ENCODE assay signal across 8 cellular contexts in the genomic region with DNA sequence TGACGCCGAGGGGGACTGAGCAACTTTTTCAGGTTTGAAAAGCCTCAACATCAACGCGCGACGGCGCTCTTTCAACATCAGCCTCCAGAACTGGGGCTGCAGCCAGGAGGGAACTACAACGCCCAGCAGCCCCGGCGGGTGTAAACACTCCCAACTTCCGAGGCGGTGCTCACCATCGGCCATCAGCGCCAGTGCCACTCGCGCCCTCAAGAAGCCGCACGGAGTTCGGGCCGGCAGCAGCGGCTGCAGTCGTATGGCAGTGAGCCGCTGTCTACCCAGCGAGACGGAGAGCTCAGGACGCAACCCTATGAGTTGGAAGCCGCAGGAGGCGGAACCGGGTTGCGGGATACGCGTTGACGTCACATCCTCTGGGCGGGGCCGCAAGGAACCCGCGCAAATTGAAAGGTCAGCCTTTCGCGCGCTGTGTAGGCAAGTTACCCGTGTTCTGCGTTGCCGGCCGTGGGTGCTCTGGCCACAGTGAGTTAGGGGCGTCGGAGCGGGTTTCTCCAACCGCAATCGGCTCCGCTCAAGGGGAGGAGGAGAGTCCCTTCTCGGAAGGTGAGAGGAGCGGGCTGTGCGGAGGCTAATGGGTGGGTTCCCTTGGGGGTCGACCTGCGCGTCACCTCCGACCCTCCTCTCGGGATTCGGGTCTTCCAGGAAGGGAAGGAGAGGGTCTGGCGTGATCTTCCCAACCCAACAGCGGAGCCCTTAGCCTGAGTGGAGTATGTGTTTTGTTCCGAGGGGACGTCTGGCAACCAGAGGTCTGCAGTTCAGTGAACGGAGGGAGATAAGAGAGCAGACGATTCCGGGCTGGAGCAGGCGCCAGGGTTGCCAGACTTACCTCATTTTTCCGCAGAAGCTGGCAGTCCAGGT. TPM values are rescaled to one million over a fixed set of nuclear protein-coding genes. Genes with fewer than 3 reads are reported as not detected.
A peak's percentile ranks its signal among the peaks of the same experiment; 100 is the strongest.
DNase-seq lines count a peak whose midpoint lies in the region; ATAC-seq and TF ChIP-seq lines count a peak whose summit lies in the region.

A gene (plus strand): TSS at position 409 of the 873 bp plus-strand sequence. CDS start 2,222 bp downstream, outside the sequence.

- in situ Hi-C loops in KBM-7 (cut with MboI; ENCODE audit: low pct_unique_long_range_greater_than_20kb, low sequenced_read_pairs) = loop anchor here (25.0 kb wide), 1 partner anchor 311 kb away; a partner anchor contains a TSS
- in situ Hi-C loops in Panc1 (cut with HindIII; ENCODE audit: low pct_unique_long_range_greater_than_20kb, low sequenced_read_pairs) = no loop called here

- CTCF ChIA-PET in Panc1 (lab: Charles Lee) = no interaction called here

- peaks cover 18% of the 10 kb centered on the region for H3K36me3 ChIP-seq in Panc1 (ENCODE audit: control insufficient read depth, insufficient read depth, low read length)
- H3K36me3 ChIP-seq in esophagus muscularis mucosa = no peaks in the 10 kb centered on the region

- peak within 1 kb of the TSS; percentile 95 for H3K4me3 Mint-ChIP-seq in activated T-cell treated with anti-CD3 and anti-CD28 coated beads, Interleukin-2, amount 50 U/mL, for 4 hours

- H3K27ac ChIP-seq in Panc1 (ENCODE audit: low read length) (peak within 1 kb of the TSS; percentile 95), esophagus muscularis mucosa (replicated peaks in 1 of 4) (peak within 1 kb of the TSS; percentile 93 to 99 (median 96))

- WGBS in esophagus muscularis mucosa = under 1% methylated on average over 39 of the region's 68 CpGs

- intact Hi-C loops in Panc1 (cut with micrococcal nuclease; ENCODE audit: unreplicated experiment) (no loop called here), esophagus muscularis mucosa (cut with DNase I) (loop anchor here (10.0 kb wide), 3 partner anchors 203 to 313 kb away; a partner anchor contains a TSS)

- H3K9me3 Mint-ChIP-seq in activated T-cell treated with anti-CD3 and anti-CD28 coated beads, Interleukin-2, amount 50 U/mL, for 4 hours = no peaks in the 10 kb centered on the region

- DNase-seq in DMS79 treated with DMSO at 0.1 percent for 48 hours (lab: John Stamatoyannopoulos, UW) (peak; percentile 92), KBM-7 (peak; percentile 96), Panc1 (ENCODE audit: low read depth, low spot score) (peak; percentile 79), esophagus muscularis mucosa (ENCODE audit: extremely low spot score) (peak; percentile 95), myocyte (ENCODE audit: low read depth) (peak; percentile 94)
- peak; percentile 78 for DNase-seq in activated T-cell treated with anti-CD3 and anti-CD28 coated beads, Interleukin-2, amount 50 U/mL, for 4 hours
- DNase-seq in stimulated activated CD8-positive, alpha-beta memory T cell treated with anti-CD3 and anti-CD28 coated beads, Interleukin-7, amount 100 ng/mL, for 48 hours (ENCODE audit: extremely low read depth in 1 of 2, low read depth in 1 of 2) = peak; percentile 74 to 87

- no peak for TF ChIP-seq EP300 in esophagus muscularis mucosa (IDR thresholded peaks at IDR 0.05)

- H3K27me3 Mint-ChIP-seq in activated T-cell treated with anti-CD3 and anti-CD28 coated beads, Interleukin-2, amount 50 U/mL, for 4 hours (ENCODE audit: low read depth) = no peaks in the 10 kb centered on the region

- peak; percentile 95 for ATAC-seq in GM21717 (IDR thresholded peaks at IDR 0.05; ENCODE audit: unreplicated experiment)
- peak; percentile 98 for ATAC-seq in Panc1
- peak; percentile 97 to 98 for ATAC-seq in activated T-cell treated with anti-CD3 and anti-CD28 coated beads, Interleukin-2, amount 50 U/mL, for 4 hours

- TF ChIP-seq CTCF in Panc1 (IDR thresholded peaks at IDR 0.05) = peak; percentile 75
- peak; percentile 25 to 45 (median 29) for TF ChIP-seq CTCF in esophagus muscularis mucosa (IDR thresholded peaks at IDR 0.05)

- H3K4me1 ChIP-seq in Panc1 (ENCODE audit: control insufficient read depth, insufficient read depth, low read length) = peaks cover 18% of the 10 kb centered on the region
- peaks cover 8 to 14% (median 11%) of the 10 kb centered on the region in 4 donors for H3K4me1 ChIP-seq in esophagus muscularis mucosa

- no peaks in the 10 kb centered on the region for H3K36me3 Mint-ChIP-seq in activated T-cell treated with anti-CD3 and anti-CD28 coated beads, Interleukin-2, amount 50 U/mL, for 4 hours (ENCODE audit: insufficient read depth)

- TF ChIP-seq POLR2A in esophagus muscularis mucosa (IDR thresholded peaks at IDR 0.05; ENCODE audit: low read depth) = no peak

- H3K4me3 ChIP-seq in Panc1 (ENCODE audit: low read depth in 2 of 2, low read length in 2 of 2) (peak within 1 kb of the TSS; percentile 94 to 98), esophagus muscularis mucosa (peak within 1 kb of the TSS; percentile 72 to 97 (median 78))

- no peaks in the 10 kb centered on the region for H3K9me3 ChIP-seq in Panc1 (ENCODE audit: control insufficient read depth, insufficient read depth, low read depth, low read length)
- H3K9me3 ChIP-seq in esophagus muscularis mucosa = no peaks in the 10 kb centered on the region

- no TSS peak for BruUV-seq in Panc1 (replicated peaks; lab: Mats Ljungman, UMichigan)

- POLR2A ChIA-PET in Panc1 (lab: Charles Lee) = no interaction called here

- H3K27me3 ChIP-seq in Panc1 (ENCODE audit: control insufficient read depth, insufficient read depth, low read length) = no peaks in the 10 kb centered on the region
- H3K27me3 ChIP-seq in esophagus muscularis mucosa = no peaks in the 10 kb centered on the region

- peaks cover 16% of the 10 kb centered on the region for H3K4me1 Mint-ChIP-seq in activated T-cell treated with anti-CD3 and anti-CD28 coated beads, Interleukin-2, amount 50 U/mL, for 4 hours (ENCODE audit: low read depth)

RNA-seq across cellular contexts. Expression of the gene that starts here (rescaled TPM):
- total RNA-seq in Panc1 (2021; ENCODE audit: unreplicated experiment) (26.3 TPM), esophagus muscularis mucosa (1 to 10 TPM in 2 of 4 donors, under 1 TPM in 1, not detected in 1; 0.46 to 1.5 (median 1.4) TPM), myocyte (0.21 and 1.3 TPM in 2 replicates)
- polyA plus RNA-seq in Panc1 (2012; ENCODE audit: insufficient read length) = 4.7 TPM
- 10 to 100 TPM; 24.0 to 36.1 (median 25.5) TPM for total RNA-seq in activated T-cell treated with anti-CD3 and anti-CD28 coated beads, Interleukin-2, amount 50 U/mL, for 4 hours
- polyA plus RNA-seq in myocyte (2012) = 0.23 TPM

Comparison
In these comparisons a context has a peak if more than half of its experiments do, and no peak if none do; other contexts are left out.
1. Peak in every context shown above with its lines: DNase-seq, ATAC-seq, H3K4me3 ChIP-seq and H3K27ac ChIP-seq.
2. RNA of the gene that starts here (total RNA-seq): 26.3 TPM in Panc1 (single experiment) and 24.0 to 36.1 TPM in activated T-cell treated with anti-CD3 and anti-CD28 coated beads, Interleukin-2, amount 50 U/mL, for 4 hours; 0.46 to 1.5 TPM in esophagus muscularis mucosa and 0.21 to 1.3 TPM in myocyte; every median in the first group is over 10 times any median in the second.